In genomic region chr17:63579633-63580032, GRCh38 we compare ENCODE assay signal across 27 cellular contexts. TPM values are rescaled to one million over a fixed set of nuclear protein-coding genes. Genes with fewer than 3 reads are reported as not detected.
DNase-seq lines count a peak whose midpoint lies in the region; ATAC-seq and TF ChIP-seq lines count a peak whose summit lies in the region.
"Had no signal": no experiment of that assay in that cellular context is flagged by ENCODE, and none has a peak within 500 bp of the region (broad histone marks: within the 10 kb centered on the region; RNA-seq: fewer than 3 reads in every experiment).

No MANE protein-coding gene starts in this region.

- H2AFZ ChIP-seq in neural progenitor cell (replicated peaks) = no peak overlapping the region

- no peaks in the 10 kb centered on the region for H3K27me3 ChIP-seq in neural progenitor cell
- H3K27me3 ChIP-seq: BLaER1 treated with 17β-estradiol and CSF1 and Interleukin-3, amounts not matched to agents 10 nM and 100 nM; cardiac muscle cell; MG63 had no signal

- ATAC-seq in T-helper 17 cell (no peak), GM19467 (IDR thresholded peaks at IDR 0.05; ENCODE audit: unreplicated experiment) (no peak)
- ATAC-seq: activated naive CD4-positive, alpha-beta T cell treated with anti-CD3 and anti-CD28 coated beads, Interleukin-2, amount 50 U/mL, for 72 hours had no signal

- H3K9me3 ChIP-seq in T-helper 17 cell (ENCODE audit: control insufficient read depth, low read length, poor library complexity, severe bottlenecking) (no peaks in the 10 kb centered on the region), neural progenitor cell (ENCODE audit: low read depth) (no peaks in the 10 kb centered on the region)
- H3K9me3 ChIP-seq: BLaER1 treated with 17β-estradiol and CSF1 and Interleukin-3, amounts not matched to agents 10 nM and 100 nM; MG63 had no signal

- peak; percentile 69 for DNase-seq in COLO668 (lab: John Stamatoyannopoulos, UW; ENCODE audit: unreplicated experiment)
- DNase-seq in T-helper 17 cell = no peak
- peak; percentile 51 for DNase-seq in glomerular endothelial cell (ENCODE audit: extremely low read depth, low read depth, low spot score)
- DNase-seq in neural progenitor cell (ENCODE audit: low spot score) = no peak
- no peak for DNase-seq in EL
- DNase-seq in T1000 (lab: John Stamatoyannopoulos, UW) = no peak
- DNase-seq: activated CD4-positive, alpha-beta T cell treated with anti-CD3 and anti-CD28 coated beads, Interleukin-2, amount 10 ng/mL, durations not matched to agents 7 days and 5 days; anterior cingulate cortex; HFFc6; KBM-7; kidney glomerular epithelial cell; MG63; naive B cell; NCI-H524; retina; small intestine; stimulated activated CD4-positive, alpha-beta T cell treated with anti-CD3 and anti-CD28 coated beads, Interleukin-1b, Interleukin-23, amount 100 ng/mL, for 48 hours; substantia nigra; T-helper 2 cell had no signal

- H3K27ac ChIP-seq in neural progenitor cell = no peak overlapping the region
- H3K27ac ChIP-seq: BLaER1 treated with 17β-estradiol and CSF1 and Interleukin-3, amounts not matched to agents 10 nM and 100 nM; cardiac muscle cell had no signal

- H3K4me1 Mint-ChIP-seq in T-helper 17 cell (peaks cover 17% of the 10 kb centered on the region), neural progenitor cell (peaks cover 2% of the 10 kb centered on the region)

- peak overlapping the region; percentile 27 for H3K9ac ChIP-seq in neural progenitor cell
- H3K9ac ChIP-seq: BLaER1 treated with 17β-estradiol and CSF1 and Interleukin-3, amounts not matched to agents 10 nM and 100 nM had no signal

- peaks cover 36% of the 10 kb centered on the region for H3K79me2 ChIP-seq in neural progenitor cell (ENCODE audit: low read depth)

- no peaks in the 10 kb centered on the region for H3K36me3 ChIP-seq in neural progenitor cell

- H4K20me1 ChIP-seq in neural progenitor cell (ENCODE audit: low read depth) = peaks cover 57% of the 10 kb centered on the region

- peaks cover 9% of the 10 kb centered on the region for H3K36me3 Mint-ChIP-seq in T-helper 17 cell (ENCODE audit: low read depth)
- peaks cover 21% of the 10 kb centered on the region for H3K36me3 Mint-ChIP-seq in neural progenitor cell

- H3K4me2 ChIP-seq in neural progenitor cell = no peak overlapping the region
- H3K4me2 ChIP-seq: BLaER1 treated with 17β-estradiol and CSF1 and Interleukin-3, amounts not matched to agents 10 nM and 100 nM had no signal

- no peaks in the 10 kb centered on the region for H3F3A ChIP-seq in neural progenitor cell (ENCODE audit: low read depth)

- H3K27ac Mint-ChIP-seq in T-helper 17 cell (peak overlapping the region; percentile 54), neural progenitor cell (no peak overlapping the region)
- H3K27ac Mint-ChIP-seq: activated CD4-positive, alpha-beta T cell treated with anti-CD3 and anti-CD28 coated beads, Interleukin-2, amount 10 ng/mL, durations not matched to agents 7 days and 5 days; activated naive CD4-positive, alpha-beta T cell treated with anti-CD3 and anti-CD28 coated beads, Interleukin-2, amount 50 U/mL, for 72 hours; dendritic cell treated with granulocyte-macrophage colony-stimulating factor and Interleukin-4, amounts not matched to agents 40 ng/mL and 50 ng/mL, for 4 days; HFFc6 had no signal

- no peaks in the 10 kb centered on the region for H3K27me3 Mint-ChIP-seq in T-helper 17 cell
- peaks cover 2% of the 10 kb centered on the region for H3K27me3 Mint-ChIP-seq in neural progenitor cell (ENCODE audit: insufficient read depth, low read depth)
- H3K27me3 Mint-ChIP-seq: activated CD4-positive, alpha-beta T cell treated with anti-CD3 and anti-CD28 coated beads, Interleukin-2, amount 10 ng/mL, durations not matched to agents 7 days and 5 days; dendritic cell treated with granulocyte-macrophage colony-stimulating factor and Interleukin-4, amounts not matched to agents 40 ng/mL and 50 ng/mL, for 4 days; naive B cell had no signal

- H3K4me3 ChIP-seq in neural progenitor cell = no peak overlapping the region
- H3K4me3 ChIP-seq: BLaER1 treated with 17β-estradiol and CSF1 and Interleukin-3, amounts not matched to agents 10 nM and 100 nM; cardiac muscle cell; MG63 had no signal

- H3K4me1 ChIP-seq in neural progenitor cell = no peaks in the 10 kb centered on the region
- H3K4me1 ChIP-seq: BLaER1 treated with 17β-estradiol and CSF1 and Interleukin-3, amounts not matched to agents 10 nM and 100 nM had no signal

- H3K4me3 Mint-ChIP-seq in T-helper 17 cell (no peak overlapping the region), neural progenitor cell (no peak overlapping the region)
- H3K4me3 Mint-ChIP-seq: activated CD4-positive, alpha-beta T cell treated with anti-CD3 and anti-CD28 coated beads, Interleukin-2, amount 10 ng/mL, durations not matched to agents 7 days and 5 days; dendritic cell treated with granulocyte-macrophage colony-stimulating factor and Interleukin-4, amounts not matched to agents 40 ng/mL and 50 ng/mL, for 4 days; HFFc6; naive B cell had no signal

- TF ChIP-seq CTCF in neural progenitor cell (IDR thresholded peaks at IDR 0.05) = no peak

- no peaks in the 10 kb centered on the region for H3K9me3 Mint-ChIP-seq in neural progenitor cell
- H3K9me3 Mint-ChIP-seq: activated CD4-positive, alpha-beta T cell treated with anti-CD3 and anti-CD28 coated beads, Interleukin-2, amount 10 ng/mL, durations not matched to agents 7 days and 5 days; activated naive CD4-positive, alpha-beta T cell treated with anti-CD3 and anti-CD28 coated beads, Interleukin-2, amount 50 U/mL, for 72 hours; dendritic cell treated with granulocyte-macrophage colony-stimulating factor and Interleukin-4, amounts not matched to agents 40 ng/mL and 50 ng/mL, for 4 days; HFFc6; naive B cell had no signal

RNA-seq across cellular contexts. Expression of gene TACO1, which starts 21.1 kb away (rescaled TPM):
- total RNA-seq in T-helper 17 cell = 10 to 100 TPM; 11.0 to 11.8 TPM
- 18.9 and 26.3 TPM in 2 replicates for total RNA-seq in glomerular endothelial cell
- 15.4 and 18.3 TPM in 2 replicates for total RNA-seq in neural progenitor cell (ENCODE audit: low replicate concordance)

RNA-seq across cellular contexts. Expression of gene DCAF7, which starts 29.4 kb away (rescaled TPM):
- 10 to 100 TPM; 36.4 to 39.0 TPM for total RNA-seq in T-helper 17 cell
- total RNA-seq in glomerular endothelial cell = 45.2 and 60.3 TPM in 2 replicates
- total RNA-seq in neural progenitor cell (ENCODE audit: low replicate concordance) = 56.5 and 70.6 TPM in 2 replicates

RNA-seq across cellular contexts. Expression of gene MAP3K3, which starts 42.6 kb away (rescaled TPM):
- 10 to 100 TPM; 74.1 to 85.0 TPM for total RNA-seq in T-helper 17 cell
- 68.0 and 82.5 TPM in 2 replicates for total RNA-seq in glomerular endothelial cell
- total RNA-seq in neural progenitor cell (ENCODE audit: low replicate concordance) = 21.6 and 28.8 TPM in 2 replicates

RNA-seq across cellular contexts. Expression of gene KCNH6, which starts 56.5 kb away (rescaled TPM):
- total RNA-seq in T-helper 17 cell = not detected
- not detected in 2 replicates for total RNA-seq in glomerular endothelial cell
- total RNA-seq in neural progenitor cell (ENCODE audit: low replicate concordance) = 0.03 TPM in 1 of 2 replicates, not detected in the other
- total RNA-seq: activated CD4-positive, alpha-beta T cell treated with anti-CD3 and anti-CD28 coated beads, Interleukin-2, amount 10 ng/mL, durations not matched to agents 7 days and 5 days; HFFc6; mesenteric fat pad; omental fat pad; ureter had no signal

Comparison
In these comparisons a context has a peak if more than half of its experiments do, and no peak if none do; other contexts are left out.
1. DNase-seq: peak in COLO668 (single experiment) and glomerular endothelial cell (single experiment); none in T-helper 17 cell (0 of 3), neural progenitor cell (single experiment), EL (single experiment) and T1000 (single experiment).